1 cellular context compared by ENCODE assay signal in the genomic region with DNA sequence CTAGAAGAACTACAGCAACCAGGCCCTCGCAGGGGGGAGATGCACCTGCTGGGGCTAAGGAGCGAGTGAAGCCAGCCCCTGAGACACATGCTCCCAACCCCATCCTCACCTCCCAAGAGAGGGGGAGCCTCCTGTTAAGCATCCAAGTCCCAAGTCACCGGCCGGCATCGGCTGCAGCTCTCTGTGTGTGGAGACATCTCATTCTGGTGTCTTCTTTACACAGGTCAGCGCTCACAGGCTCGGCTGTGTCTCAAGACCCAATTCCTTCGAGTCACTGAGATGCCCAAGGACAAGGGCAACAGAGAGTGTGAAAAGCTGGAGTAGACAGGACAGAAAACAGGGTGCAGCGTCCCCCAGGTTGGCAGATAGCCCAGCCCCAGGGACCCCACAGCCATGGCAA.
TF ChIP-seq lines count a peak whose summit lies in the region.

No MANE protein-coding gene starts in this region.

TF ChIP-seq in H1, 55 proteins besides CTCF, POLR2A, EP300 and RAD21:
- no peak for TF ChIP-seq ASH2L (IDR thresholded peaks at IDR 0.05; ENCODE audit: low read length)
- TF ChIP-seq E2F6 (IDR thresholded peaks at IDR 0.05) = no peak
- no peak for TF ChIP-seq SIRT6 (IDR thresholded peaks at IDR 0.05; ENCODE audit: low read length)
- no peak for TF ChIP-seq MAX (IDR thresholded peaks at IDR 0.05)
- TF ChIP-seq CHD2 (IDR thresholded peaks at IDR 0.05; ENCODE audit: low read length) = no peak
- no peak for TF ChIP-seq FOSL1 (IDR thresholded peaks at IDR 0.05; ENCODE audit: insufficient read depth, low read depth, low read length)
- TF ChIP-seq JUND (IDR thresholded peaks at IDR 0.05; ENCODE audit: low read length) = no peak
- no peak for TF ChIP-seq YY1 (IDR thresholded peaks at IDR 0.05; ENCODE audit: low read depth, low read length)
- TF ChIP-seq POLR2AphosphoS5 (IDR thresholded peaks at IDR 0.05; ENCODE audit: low read depth, low read length) = no peak
- no peak for TF ChIP-seq SAP30 (IDR thresholded peaks at IDR 0.05; ENCODE audit: insufficient read depth, insufficient replicate concordance, low read length)
- TF ChIP-seq SP4 (IDR thresholded peaks at IDR 0.05; ENCODE audit: low read length) = no peak
- no peak for TF ChIP-seq CEBPB (IDR thresholded peaks at IDR 0.05; ENCODE audit: low read depth, low read length)
- no peak for TF ChIP-seq MAFK (IDR thresholded peaks at IDR 0.05; ENCODE audit: low read depth, low read length)
- TF ChIP-seq TEAD4 (IDR thresholded peaks at IDR 0.05; ENCODE audit: low read depth, low read length) = no peak
- TF ChIP-seq SP2 (IDR thresholded peaks at IDR 0.05; ENCODE audit: low read length) = no peak
- TF ChIP-seq KDM1A (IDR thresholded peaks at IDR 0.05; ENCODE audit: borderline replicate concordance, low read length) = no peak
- no peak for TF ChIP-seq NANOG (IDR thresholded peaks at IDR 0.05; ENCODE audit: insufficient read depth, low read depth, low read length, poor library complexity, severe bottlenecking)
- TF ChIP-seq CBX8 (IDR thresholded peaks at IDR 0.05; ENCODE audit: borderline replicate concordance, low read depth, low read length) = no peak
- TF ChIP-seq, protein P1, sequence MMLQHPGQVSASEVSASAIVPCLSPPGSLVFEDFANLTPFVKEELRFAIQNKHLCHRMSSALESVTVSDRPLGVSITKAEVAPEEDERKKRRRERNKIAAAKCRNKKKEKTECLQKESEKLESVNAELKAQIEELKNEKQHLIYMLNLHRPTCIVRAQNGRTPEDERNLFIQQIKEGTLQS (IDR thresholded peaks at IDR 0.05; ENCODE audit: insufficient read depth, low read depth, low read length) = no peak
